Comparison of ENCODE assay signal across 9 cellular contexts in genomic region chr17:1379930-1380313, GRCh38. TPM values are rescaled to one million over a fixed set of nuclear protein-coding genes. Genes with fewer than 3 reads are reported as not detected.
DNase-seq lines count a peak whose midpoint lies in the region; ATAC-seq and TF ChIP-seq lines count a peak whose summit lies in the region.
"Had no signal": no experiment of that assay in that cellular context is flagged by ENCODE, and none has a peak within 500 bp of the region (broad histone marks: within the 10 kb centered on the region; RNA-seq: fewer than 3 reads in every experiment).

No MANE protein-coding gene starts in this region.

- H3K27me3 ChIP-seq in left ventricle myocardium inferior (ENCODE audit: low read depth) (no peaks in the 10 kb centered on the region), hepatocyte (no peaks in the 10 kb centered on the region), tibial artery (no peaks in the 10 kb centered on the region)

- H3K36me3 Mint-ChIP-seq in activated T-helper 1 cell treated with anti-CD3 and anti-CD28 coated beads, Interleukin-12 subunit alpha, Interleukin-12 subunit beta, Interleukin-2, Interleukin-4 antibody, amounts not matched to agents 30 ng/mL and 10 ng/mL and 1 ng/mL, durations not matched to agents 14 hours and 24 hours and 36 hours (ENCODE audit: low read depth): peaks cover 10% of the 10 kb centered on the region

- H3K4me1 Mint-ChIP-seq in activated T-helper 1 cell treated with anti-CD3 and anti-CD28 coated beads, Interleukin-12 subunit alpha, Interleukin-12 subunit beta, Interleukin-2, Interleukin-4 antibody, amounts not matched to agents 30 ng/mL and 10 ng/mL and 1 ng/mL, durations not matched to agents 14 hours and 24 hours and 36 hours (ENCODE audit: low read depth): peaks cover 67% of the 10 kb centered on the region

- H3K4me3 ChIP-seq in left ventricle myocardium inferior (peak overlapping the region; percentile 15), hepatocyte (no peak overlapping the region), tibial artery (no peak overlapping the region)

- no peak for DNase-seq in left ventricle myocardium inferior
- DNase-seq in Right ventricle myocardium superior: no peak
- no peak for DNase-seq in activated T-helper 1 cell treated with anti-CD3 and anti-CD28 coated beads, Interleukin-12 subunit alpha, Interleukin-12 subunit beta, Interleukin-2, Interleukin-4 antibody, amounts not matched to agents 30 ng/mL and 10 ng/mL and 1 ng/mL, durations not matched to agents 14 hours and 24 hours and 36 hours (ENCODE audit: low spot score)
- DNase-seq in hepatocyte (ENCODE audit: low spot score): no peak
- no peak for DNase-seq in tibial artery
- no peak for DNase-seq in retina
- DNase-seq in NCI-H2171 treated with DMSO at 0.1 percent for 48 hours (lab: John Stamatoyannopoulos, UW): no peak
- DNase-seq in SKM-1 treated with dmso at 0.1 percent for 144 hours (lab: John Stamatoyannopoulos, UW; ENCODE audit: unreplicated experiment): no peak
- DNase-seq: foreskin fibroblast had no signal

- H3K79me2 ChIP-seq in hepatocyte: peaks cover 100% of the 10 kb centered on the region

- H3K4me2 ChIP-seq in hepatocyte: no peak overlapping the region

- intact Hi-C loops in left ventricle myocardium inferior (cut with micrococcal nuclease) (no loop called here), Right ventricle myocardium superior (cut with DNase I) (no loop called here), tibial artery (cut with DNase I; ENCODE audit: low total_unique reads) (no loop called here)
- intact Hi-C loops in activated T-helper 1 cell treated with anti-CD3 and anti-CD28 coated beads, Interleukin-12 subunit alpha, Interleukin-12 subunit beta, Interleukin-2, Interleukin-4 antibody, amounts not matched to agents 30 ng/mL and 10 ng/mL and 1 ng/mL, durations not matched to agents 14 hours and 24 hours and 36 hours (cut with micrococcal nuclease): no loop called here

- no peaks in the 10 kb centered on the region for H3K9me3 ChIP-seq in left ventricle myocardium inferior (replicated peaks)
- H3K9me3 ChIP-seq in hepatocyte (ENCODE audit: low read depth): no peaks in the 10 kb centered on the region
- H3K9me3 ChIP-seq in tibial artery: no peaks in the 10 kb centered on the region

- 82% methylated on average over 10 of the region's 10 CpGs for WGBS in hepatocyte (ENCODE audit: low lambda C conversion rate, missing lambda C conversion rate)

- peaks cover 100% of the 10 kb centered on the region for H3K4me1 ChIP-seq in left ventricle myocardium inferior
- peaks cover 49% of the 10 kb centered on the region for H3K4me1 ChIP-seq in hepatocyte (ENCODE audit: insufficient read depth)
- peaks cover 3 to 98% (median 76%) of the 10 kb centered on the region in 4 donors for H3K4me1 ChIP-seq in tibial artery

- no peak for ATAC-seq in Right ventricle myocardium superior (ENCODE audit: poor library complexity)

- no peaks in the 10 kb centered on the region for H3K9me2 ChIP-seq in hepatocyte (replicated peaks; ENCODE audit: insufficient read depth)

- peak overlapping the region; percentile 63 for H3K27ac Mint-ChIP-seq in activated T-helper 1 cell treated with anti-CD3 and anti-CD28 coated beads, Interleukin-12 subunit alpha, Interleukin-12 subunit beta, Interleukin-2, Interleukin-4 antibody, amounts not matched to agents 30 ng/mL and 10 ng/mL and 1 ng/mL, durations not matched to agents 14 hours and 24 hours and 36 hours

- H3K36me3 ChIP-seq in left ventricle myocardium inferior (no peaks in the 10 kb centered on the region), hepatocyte (replicated peaks; ENCODE audit: insufficient read depth, low read depth) (no peaks in the 10 kb centered on the region), tibial artery (peaks cover 0 to 3% (median 0%) of the 10 kb centered on the region in 3 donors)

- no peak overlapping the region for H2AFZ ChIP-seq in hepatocyte

- H3K27ac ChIP-seq in left ventricle myocardium inferior (replicated peaks) (peak overlapping the region; percentile 58), hepatocyte (peak overlapping the region; percentile 8), tibial artery (peak overlapping the region; percentile 43 to 46)

- TF ChIP-seq CTCF in left ventricle myocardium inferior (IDR thresholded peaks at IDR 0.05; ENCODE audit: borderline replicate concordance) (no peak), hepatocyte (IDR thresholded peaks at IDR 0.05; ENCODE audit: poor library complexity) (no peak), tibial artery (IDR thresholded peaks at IDR 0.05) (no peak)

- no peaks in the 10 kb centered on the region for H3K9me3 Mint-ChIP-seq in activated T-helper 1 cell treated with anti-CD3 and anti-CD28 coated beads, Interleukin-12 subunit alpha, Interleukin-12 subunit beta, Interleukin-2, Interleukin-4 antibody, amounts not matched to agents 30 ng/mL and 10 ng/mL and 1 ng/mL, durations not matched to agents 14 hours and 24 hours and 36 hours

- peaks cover 100% of the 10 kb centered on the region for H4K20me1 ChIP-seq in hepatocyte (ENCODE audit: insufficient read depth, poor library complexity, severe bottlenecking)

- H3K27me3 Mint-ChIP-seq in activated T-helper 1 cell treated with anti-CD3 and anti-CD28 coated beads, Interleukin-12 subunit alpha, Interleukin-12 subunit beta, Interleukin-2, Interleukin-4 antibody, amounts not matched to agents 30 ng/mL and 10 ng/mL and 1 ng/mL, durations not matched to agents 14 hours and 24 hours and 36 hours (ENCODE audit: insufficient read depth): no peaks in the 10 kb centered on the region

- H3K4me3 Mint-ChIP-seq in activated T-helper 1 cell treated with anti-CD3 and anti-CD28 coated beads, Interleukin-12 subunit alpha, Interleukin-12 subunit beta, Interleukin-2, Interleukin-4 antibody, amounts not matched to agents 30 ng/mL and 10 ng/mL and 1 ng/mL, durations not matched to agents 14 hours and 24 hours and 36 hours: no peak overlapping the region

RNA-seq across cellular contexts. Expression of gene YWHAE, which starts 20.1 kb away (rescaled TPM):
- total RNA-seq in left ventricle myocardium inferior (569 TPM), Right ventricle myocardium superior (613 TPM), hepatocyte (566 and 611 TPM in 2 replicates)
- 439 and 444 TPM in 2 replicates for total RNA-seq in activated T-helper 1 cell treated with anti-CD3 and anti-CD28 coated beads, Interleukin-12 subunit alpha, Interleukin-12 subunit beta, Interleukin-2, Interleukin-4 antibody, amounts not matched to agents 30 ng/mL and 10 ng/mL and 1 ng/mL, durations not matched to agents 14 hours and 24 hours and 36 hours
- 339 and 374 TPM in 2 replicates for polyA plus RNA-seq in hepatocyte

Comparison
In these comparisons a context has a peak if more than half of its experiments do, and no peak if none do; other contexts are left out.
1. H3K27ac ChIP-seq: peak in every context shown above with its lines; median percentile 58 in left ventricle myocardium inferior; 44 in tibial artery; 8 in hepatocyte.